8 cellular contexts compared by ENCODE assay signal in genomic region chr16:68022278-68022727, GRCh38. TPM values are rescaled to one million over a fixed set of nuclear protein-coding genes. Genes with fewer than 3 reads are reported as not detected.
DNase-seq lines count a peak whose midpoint lies in the region; ATAC-seq, FAIRE-seq and TF ChIP-seq lines count a peak whose summit lies in the region.

No MANE protein-coding gene starts in this region.

- POLR2A ChIA-PET in activated CD4-positive, alpha-beta T cell treated with anti-CD3 and anti-CD28 coated beads for 36 hours (lab: Charles Lee) = interaction anchor here (0.6 to 3.5 kb wide), 4 partner anchors 23 to 216 kb away, joined by 3 to 21 read pairs (median 4); partner anchors contain the start of genes DPEP2, RANBP10 and TSNAXIP1

- H3K9me3 ChIP-seq in pancreas = no peaks in the 10 kb centered on the region

- H3K4me3 Mint-ChIP-seq in activated CD4-positive, alpha-beta T cell treated with anti-CD3 and anti-CD28 coated beads for 36 hours = peak overlapping the region; percentile 95

- peak overlapping the region in 3 of 4 donors; percentile 43 to 75 (median 72) for H3K27ac ChIP-seq in pancreas

- no peak for TF ChIP-seq CTCF in pancreas (IDR thresholded peaks at IDR 0.05)

- H3K4me3 ChIP-seq in pancreas = peak overlapping the region; percentile 88 to 100 (median 96)

- no peaks in the 10 kb centered on the region for H3K36me3 ChIP-seq in pancreas

- 2 to 4% methylated on average over 19 of the region's 19 CpGs for WGBS in pancreas, 2 donors

- no peak for DNase-seq in activated CD4-positive, alpha-beta T cell treated with anti-CD3 and anti-CD28 coated beads for 36 hours
- DNase-seq in activated CD4-positive, alpha-beta T cell treated with anti-CD3 and anti-CD28 coated beads, Interleukin-2, amount 50 U/mL, for 4 hours = no peak
- peak; percentile 10 for DNase-seq in RKO (ENCODE audit: low spot score)
- DNase-seq in pancreas = peak in 4 of 6 donors; percentile 24 to 73 (median 44)
- no peak for DNase-seq in HCEC 1CT
- DNase-seq in RCC 7860 (ENCODE audit: low spot score) = no peak

- H3K4me1 ChIP-seq in pancreas = peaks cover 10 to 19% (median 13%) of the 10 kb centered on the region in 3 donors

- peak; percentile 23 for ATAC-seq in activated CD4-positive, alpha-beta T cell treated with anti-CD3 and anti-CD28 coated beads for 36 hours
- ATAC-seq in esophagus mucosa = peak; percentile 39
- peak in 2 of 4 donors; percentile 5 to 18 for ATAC-seq in pancreas
- ATAC-seq in GM19035 (IDR thresholded peaks at IDR 0.05; ENCODE audit: unreplicated experiment) = no peak

- CTCF ChIA-PET in activated CD4-positive, alpha-beta T cell treated with anti-CD3 and anti-CD28 coated beads for 36 hours (lab: Charles Lee) = interaction anchor here (0.7 to 2.0 kb wide), 11 partner anchors 12 to 208 kb away, joined by 3 to 7 read pairs (median 3); no protein-coding TSS in a partner anchor

- H3K4me1 Mint-ChIP-seq in activated CD4-positive, alpha-beta T cell treated with anti-CD3 and anti-CD28 coated beads for 36 hours = peaks cover 23% of the 10 kb centered on the region

- no peaks in the 10 kb centered on the region for H3K27me3 ChIP-seq in pancreas

- peak overlapping the region; percentile 97 for H3K27ac Mint-ChIP-seq in activated CD4-positive, alpha-beta T cell treated with anti-CD3 and anti-CD28 coated beads for 36 hours

- FAIRE-seq in pancreas (lab: Jason Lieb, UNC) (no peak), RCC 7860 (lab: Jason Lieb, UNC) (no peak)

- H3K9me3 Mint-ChIP-seq in activated CD4-positive, alpha-beta T cell treated with anti-CD3 and anti-CD28 coated beads for 36 hours (ENCODE audit: low read depth) = no peaks in the 10 kb centered on the region

- intact Hi-C loops in activated CD4-positive, alpha-beta T cell treated with anti-CD3 and anti-CD28 coated beads for 36 hours (cut with DNase I, micrococcal nuclease) = loop anchor here (1.0 to 2.0 kb wide), 4 partner anchors 30 to 216 kb away; partner anchors contain the start of genes CENPT (in 1 of the 2), EDC4 (in 1 of the 2), NUTF2 (in 1 of the 2) and RANBP10 (in 1 of the 2)
- intact Hi-C loops in pancreas (cut with DNase I) = no loop called here

- peaks cover 20% of the 10 kb centered on the region for H3K36me3 Mint-ChIP-seq in activated CD4-positive, alpha-beta T cell treated with anti-CD3 and anti-CD28 coated beads for 36 hours (ENCODE audit: low read depth)

- H3K27me3 Mint-ChIP-seq in activated CD4-positive, alpha-beta T cell treated with anti-CD3 and anti-CD28 coated beads for 36 hours = no peaks in the 10 kb centered on the region

RNA-seq across cellular contexts. Expression of gene DDX28, which starts 0.7 kb away (rescaled TPM):
- 10 to 100 TPM; 13.7 to 17.1 TPM for total RNA-seq in activated CD4-positive, alpha-beta T cell treated with anti-CD3 and anti-CD28 coated beads for 36 hours
- total RNA-seq in esophagus mucosa (12.1 TPM), pancreas (1 to 10 TPM; 2.1 to 5.1 (median 4.0) TPM)
- polyA plus RNA-seq in pancreas = 1 to 10 TPM; 3.6 to 7.4 TPM

RNA-seq across cellular contexts. Expression of gene DUS2, which starts 0.8 kb away (rescaled TPM):
- 10 to 100 TPM; 29.5 to 33.1 TPM for total RNA-seq in activated CD4-positive, alpha-beta T cell treated with anti-CD3 and anti-CD28 coated beads for 36 hours
- 17.4 TPM for total RNA-seq in esophagus mucosa
- 1 to 10 TPM; 2.7 to 5.6 (median 3.6) TPM for total RNA-seq in pancreas
- polyA plus RNA-seq in pancreas = 1 to 10 TPM; 6.1 to 6.2 TPM

RNA-seq across cellular contexts. Expression of gene DPEP2NB, which starts 6.6 kb away (rescaled TPM):
- total RNA-seq in activated CD4-positive, alpha-beta T cell treated with anti-CD3 and anti-CD28 coated beads for 36 hours = not detected
- total RNA-seq in esophagus mucosa (not detected), pancreas (not detected)
- polyA plus RNA-seq in pancreas = not detected

RNA-seq across cellular contexts. Expression of gene DPEP2, which starts 23.0 kb away (rescaled TPM):
- total RNA-seq in activated CD4-positive, alpha-beta T cell treated with anti-CD3 and anti-CD28 coated beads for 36 hours = 1 to 10 TPM; 3.2 to 3.8 TPM
- total RNA-seq in esophagus mucosa = 0.68 TPM
- total RNA-seq in pancreas = 1 to 10 TPM in 2 of 6 donors, under 1 TPM in 2, not detected in 2; 0.32 to 4.0 (median 0.92) TPM
- polyA plus RNA-seq in pancreas = 1 to 10 TPM; 1.0 to 1.1 TPM

RNA-seq across cellular contexts. Expression of gene DPEP3, which starts 42.0 kb away (rescaled TPM):
- under 1 TPM in 1 of 2 experiments, not detected in 1; 0.11 TPM for total RNA-seq in activated CD4-positive, alpha-beta T cell treated with anti-CD3 and anti-CD28 coated beads for 36 hours
- total RNA-seq in esophagus mucosa (0.08 TPM), pancreas (under 1 TPM in 2 of 6 donors, not detected in 4; 0.09 to 0.12 TPM)
- not detected for polyA plus RNA-seq in pancreas

Comparison
In these comparisons a context has a peak if more than half of its experiments do, and no peak if none do; other contexts are left out.
1. DNase-seq: peak in RKO (single experiment) and pancreas (4 of 6); none in activated CD4-positive, alpha-beta T cell treated with anti-CD3 and anti-CD28 coated beads for 36 hours (single experiment), activated CD4-positive, alpha-beta T cell treated with anti-CD3 and anti-CD28 coated beads, Interleukin-2, amount 50 U/mL, for 4 hours (0 of 2), HCEC 1CT (single experiment) and RCC 7860 (single experiment).
2. intact Hi-C loops: an anchor here in activated CD4-positive, alpha-beta T cell treated with anti-CD3 and anti-CD28 coated beads for 36 hours (1.0 to 2.0 kb wide); none called in pancreas.